ENCODE assay signal across 20 cellular contexts in genomic region chr11:73380897-73381410, GRCh38. TPM values are rescaled to one million over a fixed set of nuclear protein-coding genes. Genes with fewer than 3 reads are reported as not detected.
DNase-seq lines count a peak whose midpoint lies in the region; ATAC-seq and TF ChIP-seq lines count a peak whose summit lies in the region.
"Had no signal": no experiment of that assay in that cellular context is flagged by ENCODE, and none has a peak within 500 bp of the region (broad histone marks: within the 10 kb centered on the region; RNA-seq: fewer than 3 reads in every experiment).

No MANE protein-coding gene starts in this region.

- CTCF ChIA-PET in A673 (lab: Charles Lee) = no interaction called here
- CTCF ChIA-PET in WTC11 (lab: Charles Lee) = interaction anchor here (5.1 kb wide), 2 partner anchors 13 to 280 kb away, joined by 18 to 41 read pairs; no protein-coding TSS in a partner anchor

- H3K27me3 ChIP-seq in A673 (replicated peaks; ENCODE audit: insufficient read depth, low read depth, low read length, poor library complexity) = no peaks in the 10 kb centered on the region

- H3K27me3 Mint-ChIP-seq in CD14-positive monocyte (ENCODE audit: low read depth in 3 of 3) = peaks cover 0 to 5% (median 0%) of the 10 kb centered on the region in 3 donors
- H3K27me3 Mint-ChIP-seq in T-helper 17 cell = no peaks in the 10 kb centered on the region
- no peaks in the 10 kb centered on the region for H3K27me3 Mint-ChIP-seq in naive B cell
- peaks cover 9% of the 10 kb centered on the region; the same call in 1 of the 2 replicates for H3K27me3 Mint-ChIP-seq in HFFc6 (ENCODE audit: insufficient read depth)
- peaks cover 13% of the 10 kb centered on the region for H3K27me3 Mint-ChIP-seq in WTC11 (ENCODE audit: low read depth)

- H3K4me1 Mint-ChIP-seq in CD14-positive monocyte = peaks cover 88% of the 10 kb centered on the region
- peaks cover 49% of the 10 kb centered on the region for H3K4me1 Mint-ChIP-seq in T-helper 17 cell
- peaks cover 89 to 93% (median 92%) of the 10 kb centered on the region in 3 donors for H3K4me1 Mint-ChIP-seq in naive B cell
- peaks cover 35% of the 10 kb centered on the region for H3K4me1 Mint-ChIP-seq in HFFc6 (ENCODE audit: low read depth)
- H3K4me1 Mint-ChIP-seq in WTC11 = peaks cover 11% of the 10 kb centered on the region

- POLR2A ChIA-PET in A673 (lab: Charles Lee; ENCODE audit: low non-redundant PET) = no interaction called here
- POLR2A ChIA-PET in WTC11 (lab: Charles Lee) = no interaction called here

- BruUV-seq in A673 (replicated peaks; lab: Mats Ljungman, UMichigan) = no TSS peak

- no peak overlapping the region for H3K4me3 ChIP-seq in A673 (ENCODE audit: low read depth, low read length, poor library complexity, severe bottlenecking)
- H3K4me3 ChIP-seq: GM23338, skin epidermis had no signal

- intact Hi-C loops in A673 (cut with micrococcal nuclease; ENCODE audit: unreplicated experiment) (no loop called here), CD14-positive monocyte (cut with micrococcal nuclease) (no loop called here), posterior cingulate gyrus (cut with DNase I) (no loop called here)

- peaks cover 42% of the 10 kb centered on the region for H3K4me1 ChIP-seq in A673 (ENCODE audit: insufficient read depth, low read length, poor library complexity, severe bottlenecking)

- H3K9me3 Mint-ChIP-seq in CD14-positive monocyte (no peaks in the 10 kb centered on the region), naive B cell (no peaks in the 10 kb centered on the region), HFFc6 (0 out of 2 replicates have a peak, but pooled peaks cover 4% of the 10 kb centered on the region), WTC11 (no peaks in the 10 kb centered on the region)
- H3K9me3 Mint-ChIP-seq: GM23338; T-helper 1 cell treated with Interleukin-12 subunit alpha and Interleukin-12 subunit beta and Interleukin-4 antibody, amounts not matched to agents 30 μg/mL and 1 μg/mL, for 36 hours; type B pancreatic cell had no signal

- peak overlapping the region; percentile 71 to 98 for H3K4me3 Mint-ChIP-seq in CD14-positive monocyte
- H3K4me3 Mint-ChIP-seq in T-helper 17 cell = no peak overlapping the region
- peak overlapping the region; percentile 56 to 100 (median 92) for H3K4me3 Mint-ChIP-seq in naive B cell
- no peak overlapping the region for H3K4me3 Mint-ChIP-seq in HFFc6
- no peak overlapping the region for H3K4me3 Mint-ChIP-seq in WTC11
- H3K4me3 Mint-ChIP-seq: GM23338; T-helper 1 cell treated with Interleukin-12 subunit alpha and Interleukin-12 subunit beta and Interleukin-4 antibody, amounts not matched to agents 30 μg/mL and 1 μg/mL, for 36 hours; type B pancreatic cell had no signal

- ATAC-seq in T-helper 17 cell = no peak
- ATAC-seq in naive B cell (ENCODE audit: low read depth in 2 of 2) = no peak
- ATAC-seq in WTC11 = no peak
- ATAC-seq in GM21367 (IDR thresholded peaks at IDR 0.05; ENCODE audit: unreplicated experiment) = no peak
- ATAC-seq: GM23338, left colon had no signal

- H3K36me3 Mint-ChIP-seq in CD14-positive monocyte (peaks cover 46 to 64% of the 10 kb centered on the region in 2 donors), T-helper 17 cell (ENCODE audit: low read depth) (peaks cover 3% of the 10 kb centered on the region), naive B cell (no peaks in the 10 kb centered on the region), HFFc6 (ENCODE audit: low read depth) (0 out of 2 replicates have a peak, but pooled peaks cover 5% of the 10 kb centered on the region), WTC11 (no peaks in the 10 kb centered on the region)
- H3K36me3 Mint-ChIP-seq: type B pancreatic cell had no signal

- peak overlapping the region; percentile 91 to 99 (median 98) for H3K27ac Mint-ChIP-seq in CD14-positive monocyte
- H3K27ac Mint-ChIP-seq in T-helper 17 cell = peak overlapping the region; percentile 2
- peak overlapping the region; percentile 97 to 100 (median 100) for H3K27ac Mint-ChIP-seq in naive B cell
- no peak overlapping the region for H3K27ac Mint-ChIP-seq in HFFc6
- H3K27ac Mint-ChIP-seq in WTC11 = no peak overlapping the region
- H3K27ac Mint-ChIP-seq: GM23338; progenitor cell of endocrine pancreas; T-helper 1 cell treated with Interleukin-12 subunit alpha and Interleukin-12 subunit beta and Interleukin-4 antibody, amounts not matched to agents 30 μg/mL and 1 μg/mL, for 36 hours; type B pancreatic cell had no signal

- no peaks in the 10 kb centered on the region for H3K36me3 ChIP-seq in A673 (ENCODE audit: insufficient read depth, low read length, poor library complexity, severe bottlenecking)

- DNase-seq in A673 (ENCODE audit: low spot score) = no peak
- DNase-seq in CD14-positive monocyte (ENCODE audit: low spot score) = no peak
- no peak for DNase-seq in T-helper 17 cell
- DNase-seq in naive B cell = no peak
- DNase-seq in HFFc6 = no peak
- no peak for DNase-seq in posterior cingulate gyrus
- DNase-seq in WTC11 (ENCODE audit: low spot score) = no peak
- DNase-seq: Calu3; foreskin melanocyte; left colon; NCI-H1105; NCI-H524 treated with DMSO at 0.1 percent for 48 hours; SHP77; stimulated activated CD4-positive, alpha-beta T cell treated with anti-CD3 and anti-CD28 coated beads, Interleukin-2, amount 100 ng/mL, for 48 hours had no signal

- H3K9me3 ChIP-seq in A673 (ENCODE audit: low read depth, low read length, poor library complexity, severe bottlenecking) = no peaks in the 10 kb centered on the region
- H3K9me3 ChIP-seq in T-helper 17 cell (ENCODE audit: control insufficient read depth, low read length, poor library complexity, severe bottlenecking) = no peaks in the 10 kb centered on the region

- peak overlapping the region; percentile 18 for H3K27ac ChIP-seq in A673 (ENCODE audit: low read depth, low read length, poor library complexity, severe bottlenecking)

- TF ChIP-seq CTCF in A673 (conservative IDR thresholded peaks at IDR 0.05; ENCODE audit: low read depth, low read length) = no peak
- no peak for TF ChIP-seq CTCF in CD14-positive monocyte (IDR thresholded peaks at IDR 0.05)
- TF ChIP-seq CTCF in HFFc6 (IDR thresholded peaks at IDR 0.05) = no peak
- TF ChIP-seq CTCF in WTC11 (IDR thresholded peaks at IDR 0.05) = no peak

TF ChIP-seq in WTC11, 78 proteins besides CTCF, POLR2A, EP300 and RAD21:
- no peak for TF ChIP-seq NFATC4 (CRISPR knock-in tag; IDR thresholded peaks at IDR 0.05)
- no peak for TF ChIP-seq SMAD3 (CRISPR knock-in tag; IDR thresholded peaks at IDR 0.05; ENCODE audit: borderline replicate concordance)

RNA-seq across cellular contexts. Expression of gene RELT, which starts 4.8 kb away (rescaled TPM):
- total RNA-seq in A673 (2021) (16.2 and 20.9 TPM in 2 replicates), T-helper 17 cell (100 to 1,000 TPM; 139 to 169 TPM), WTC11 (2021) (5.7 to 6.7 TPM (median 5.9 TPM) in 3 replicates)
- polyA plus RNA-seq in CD14-positive monocyte (10 to 100 TPM; 16.4 to 27.3 TPM), naive B cell (ENCODE audit: low read depth in 6 of 6) (10 to 100 TPM; 16.3 to 35.1 (median 21.2) TPM)
- total RNA-seq in HFFc6 (2021; fragmentation: NEBNext Ultra II Directional; extraction: Animal tissue kit (Norgen Biotek cat#: 25700)) = 1 to 10 TPM; 6.2 to 7.7 (median 7.0) TPM

Comparison
In these comparisons a context has a peak if more than half of its experiments do, and no peak if none do; other contexts are left out.
1. H3K27ac Mint-ChIP-seq: peak in CD14-positive monocyte (7 of 7), T-helper 17 cell (single experiment) and naive B cell (6 of 6); none in HFFc6 (single experiment) and WTC11 (single experiment).
2. H3K4me3 Mint-ChIP-seq: peak in CD14-positive monocyte (2 of 2) and naive B cell (8 of 8); none in T-helper 17 cell (single experiment), HFFc6 (single experiment) and WTC11 (single experiment).